Comparison of ENCODE assay signal across 19 cellular contexts in genomic region chr11:69920500-69921428, GRCh38.
A peak's percentile ranks its signal among the peaks of the same experiment; 100 is the strongest.
DNase-seq lines count a peak whose midpoint lies in the region; ATAC-seq and TF ChIP-seq lines count a peak whose summit lies in the region.
"Had no signal": no experiment of that assay in that cellular context is flagged by ENCODE, and none has a peak within 500 bp of the region (broad histone marks: within the 10 kb centered on the region; RNA-seq: fewer than 3 reads in every experiment).

No MANE protein-coding gene starts in this region.

- no peak overlapping the region for H2BK5ac ChIP-seq in mesendoderm (ENCODE audit: low read length)

- H2BK120ac ChIP-seq in mesendoderm (ENCODE audit: low read depth, low read length) = no peak overlapping the region

- no peak overlapping the region for H3K4me2 ChIP-seq in osteoblast (ENCODE audit: insufficient read depth, low read length)
- H3K4me2 ChIP-seq in mesendoderm (ENCODE audit: low read length) = no peak overlapping the region

- H3K4me1 ChIP-seq in heart left ventricle (peaks cover 3 to 29% (median 17%) of the 10 kb centered on the region in 12 donors), esophagus muscularis mucosa (peaks cover 16 to 27% (median 22%) of the 10 kb centered on the region in 4 donors), osteoblast (ENCODE audit: insufficient read depth, low read length) (peaks cover 11% of the 10 kb centered on the region), mesendoderm (ENCODE audit: control insufficient read depth, low read depth, low read length) (no peaks in the 10 kb centered on the region)

- H4K5ac ChIP-seq in mesendoderm (ENCODE audit: low read length) = no peak overlapping the region

- ATAC-seq in heart left ventricle (no peak), left cardiac atrium (no peak), GM21447 (IDR thresholded peaks at IDR 0.05; ENCODE audit: unreplicated experiment) (no peak), HG02884 (IDR thresholded peaks at IDR 0.05; ENCODE audit: unreplicated experiment) (no peak)
- ATAC-seq: CD8-positive, alpha-beta T cell; right cardiac atrium had no signal

- H3K79me2 ChIP-seq in osteoblast (ENCODE audit: insufficient read depth, low read length) = no peaks in the 10 kb centered on the region
- H3K79me2 ChIP-seq in mesendoderm (ENCODE audit: control insufficient read depth, insufficient read depth, low read length) = no peaks in the 10 kb centered on the region

- H3K27me3 ChIP-seq in heart left ventricle (peaks cover 0 to 29% (median 3%) of the 10 kb centered on the region in 9 donors), esophagus muscularis mucosa (peaks cover 0 to 85% (median 0%) of the 10 kb centered on the region in 4 donors), osteoblast (ENCODE audit: insufficient read depth, low read length) (peaks cover 18% of the 10 kb centered on the region), mesendoderm (ENCODE audit: insufficient read depth, low read length, poor library complexity) (no peaks in the 10 kb centered on the region)

- H4K8ac ChIP-seq in mesendoderm (ENCODE audit: low read depth, low read length) = no peak overlapping the region

- H2AK5ac ChIP-seq in mesendoderm (ENCODE audit: low read length) = no peak overlapping the region

- DNase-seq in heart left ventricle (peak in 3 of 5 donors; percentile 15 to 57 (median 20)), left cardiac atrium (no peak), esophagus muscularis mucosa (ENCODE audit: extremely low spot score) (no peak), osteoblast (ENCODE audit: insufficient read length, low spot score, missing footprints) (peak; percentile 53), mesendoderm (no peak)
- DNase-seq: activated CD4-positive, alpha-beta T cell treated with anti-CD3 and anti-CD28 coated beads for 1 hour; cerebellar nuclear complex; DMS153; effector memory CD4-positive, alpha-beta T cell; NCI-H1092 treated with DMSO at 0.1 percent for 48 hours; NCI-H2029 treated with DMSO at 0.1 percent for 48 hours; NCI-H446 treated with DMSO at 0.1 percent for 48 hours; occipital lobe; RPMI8226 had no signal

- H3K4me3 ChIP-seq in heart left ventricle = no peak overlapping the region
- no peak overlapping the region for H3K4me3 ChIP-seq in esophagus muscularis mucosa
- no peak overlapping the region for H3K4me3 ChIP-seq in osteoblast (ENCODE audit: insufficient read depth, low read length)
- no peak overlapping the region for H3K4me3 ChIP-seq in mesendoderm (ENCODE audit: low read length)
- H3K4me3 ChIP-seq: lung had no signal

- H3K4ac ChIP-seq in mesendoderm (ENCODE audit: low read depth, low read length) = no peak overlapping the region

- no peaks in the 10 kb centered on the region for H3K79me1 ChIP-seq in mesendoderm (ENCODE audit: low read length)

- no peak overlapping the region for H3K9ac ChIP-seq in mesendoderm (ENCODE audit: low read length)

- H3K36me3 ChIP-seq in heart left ventricle (no peaks in the 10 kb centered on the region), esophagus muscularis mucosa (no peaks in the 10 kb centered on the region), osteoblast (ENCODE audit: insufficient read depth, low read length) (no peaks in the 10 kb centered on the region), mesendoderm (ENCODE audit: control insufficient read depth, insufficient read depth, low read length) (no peaks in the 10 kb centered on the region)

- no peak for TF ChIP-seq EP300 in esophagus muscularis mucosa (IDR thresholded peaks at IDR 0.05)

- no peaks in the 10 kb centered on the region for H4K20me1 ChIP-seq in osteoblast (ENCODE audit: insufficient read depth, low read length)

- H2AFZ ChIP-seq in osteoblast (ENCODE audit: low read length) = no peak overlapping the region

- H3K23ac ChIP-seq in mesendoderm (ENCODE audit: low read length) = no peak overlapping the region

- whole genome bisulfite sequencing in heart left ventricle, 4 donors = 85 to 92% (median 86%) methylated on average over 9 to 18 of the region's 18 CpGs
- WGBS in esophagus muscularis mucosa = 72% methylated on average over 8 of the region's 18 CpGs
- no CpG with 5 or more reads among the region's 18 CpGs for WGBS in mesendoderm (ENCODE audit: extremely low coverage, insufficient coverage, low lambda C conversion rate)

- H3K9me3 ChIP-seq in heart left ventricle (peaks cover 0 to 6% (median 0%) of the 10 kb centered on the region in 12 donors), esophagus muscularis mucosa (peaks cover 0 to 5% (median 2%) of the 10 kb centered on the region in 4 donors), osteoblast (ENCODE audit: low read depth, low read length) (no peaks in the 10 kb centered on the region)

- intact Hi-C loops in heart left ventricle (cut with DNase I) (loop anchor here in 2 of 10 donors (5.0 to 10.0 kb wide), 2 partner anchors 157 to 164 kb away; partner anchors contain the start of gene ANO1 (in 1 of the 2)), left cardiac atrium (cut with DNase I) (no loop called here), esophagus muscularis mucosa (cut with DNase I) (no loop called here)

- no peak for TF ChIP-seq CTCF in heart left ventricle (IDR thresholded peaks at IDR 0.05)
- TF ChIP-seq CTCF in esophagus muscularis mucosa (IDR thresholded peaks at IDR 0.05) = no peak
- TF ChIP-seq CTCF in osteoblast (IDR thresholded peaks at IDR 0.05; ENCODE audit: extremely low read depth, low read depth, low read length) = no peak

- H2BK15ac ChIP-seq in mesendoderm (replicated peaks; ENCODE audit: low read depth) = no peak overlapping the region

- no peak overlapping the region for H3K18ac ChIP-seq in mesendoderm (ENCODE audit: low read length)

- peak overlapping the region in 4 of 12 donors; percentile 25 to 68 (median 50) for H3K27ac ChIP-seq in heart left ventricle
- peak overlapping the region; percentile 31 to 50 (median 42) for H3K27ac ChIP-seq in esophagus muscularis mucosa (replicated peaks in 1 of 4)
- no peak overlapping the region for H3K27ac ChIP-seq in osteoblast (ENCODE audit: low read depth, low read length)
- no peak overlapping the region for H3K27ac ChIP-seq in mesendoderm (ENCODE audit: low read depth, low read length)

- H3K56ac ChIP-seq in mesendoderm (ENCODE audit: low read length) = no peak overlapping the region

- TF ChIP-seq POLR2A in heart left ventricle (IDR thresholded peaks at IDR 0.05) (no peak), esophagus muscularis mucosa (IDR thresholded peaks at IDR 0.05; ENCODE audit: low read depth) (no peak)

Comparison
In these comparisons a context has a peak if more than half of its experiments do, and no peak if none do; other contexts are left out.
1. DNase-seq: peak in heart left ventricle (3 of 5) and osteoblast (single experiment); none in left cardiac atrium (single experiment), esophagus muscularis mucosa (single experiment) and mesendoderm (single experiment).
2. H3K27ac ChIP-seq: peak in esophagus muscularis mucosa (4 of 4); none in osteoblast (single experiment) and mesendoderm (single experiment).